ENCODE assay signal across 1 cellular context in the genomic region with DNA sequence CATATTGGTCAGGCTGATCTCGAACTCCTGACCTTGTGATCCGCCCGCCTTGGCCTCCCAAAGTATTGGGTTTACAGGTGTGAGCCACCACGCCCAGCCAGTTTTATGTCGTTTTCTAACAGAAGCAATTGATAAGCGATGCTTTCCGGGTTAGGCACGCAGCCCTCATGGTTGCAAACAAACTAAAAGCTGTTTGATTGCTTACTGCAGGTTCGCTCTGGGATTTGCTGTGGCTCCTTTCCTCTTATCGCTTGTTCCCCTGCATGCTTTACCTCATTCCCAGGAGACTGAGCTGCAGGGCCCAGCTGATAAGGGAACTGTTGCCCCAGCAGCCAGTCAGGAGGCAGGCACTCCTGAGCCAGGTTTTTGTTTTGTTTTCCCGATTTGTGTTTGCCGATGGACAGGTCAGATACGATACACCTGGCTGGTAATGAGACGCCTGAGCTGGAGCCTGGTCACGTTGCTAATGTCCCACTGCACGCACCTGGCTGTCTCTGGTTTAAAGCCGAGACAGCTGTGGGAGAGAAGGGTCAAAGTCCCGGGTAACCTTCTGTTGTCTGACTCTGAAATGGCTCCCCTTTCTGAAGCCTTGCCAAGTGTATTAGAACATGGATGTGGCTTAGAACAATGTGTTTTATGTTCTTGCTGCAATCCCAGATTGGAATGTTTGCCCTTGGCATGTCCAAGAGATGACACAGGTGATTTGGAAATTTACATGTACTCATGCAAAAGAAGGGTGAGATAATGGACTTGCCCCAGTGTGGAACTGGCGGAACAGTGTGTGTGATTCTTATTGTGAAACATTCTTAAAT.
TF ChIP-seq lines count a peak whose summit lies in the region.

No MANE protein-coding gene starts in this region.

TF ChIP-seq in HepG2, 621 proteins besides CTCF, POLR2A, EP300 and RAD21 (continued from another document and continues in another):
- TF ChIP-seq KLF9 (CRISPR knock-in tag; IDR thresholded peaks at IDR 0.05; ENCODE audit: low read depth) (0 out of 2 replicates have a peak, but pooled peaks have one; percentile 60), KLF6 (CRISPR knock-in tag; IDR thresholded peaks at IDR 0.05) (peak; percentile 62; the same call in 1 of the 2 replicates), ZBTB38 (CRISPR knock-in tag; IDR thresholded peaks at IDR 0.05) (peak; percentile 98), CBX5 (CRISPR knock-in tag; IDR thresholded peaks at IDR 0.05; ENCODE audit: borderline replicate concordance) (peak; percentile 81; the same call in 1 of the 2 replicates), KDM1A (CRISPR knock-in tag; IDR thresholded peaks at IDR 0.05) (peak; percentile 82), ZSCAN31 (CRISPR knock-in tag; IDR thresholded peaks at IDR 0.05; ENCODE audit: low read depth) (no peak; the same call in 1 of the 2 replicates), SOX5 (CRISPR knock-in tag; IDR thresholded peaks at IDR 0.05; ENCODE audit: borderline replicate concordance) (peak; percentile 99), U2AF1 (optimal IDR thresholded peaks at IDR 0.05; ENCODE audit: low read depth, low read length) (no peak), SALL2 (CRISPR knock-in tag; IDR thresholded peaks at IDR 0.05) (peak; percentile 83; the same call in 1 of the 2 replicates), ZNF317 (CRISPR knock-in tag; IDR thresholded peaks at IDR 0.05) (peak; percentile 86; the same call in 1 of the 2 replicates), ZKSCAN8 (CRISPR knock-in tag; IDR thresholded peaks at IDR 0.05; ENCODE audit: borderline replicate concordance) (peak; percentile 95), STAG1 (CRISPR knock-in tag; IDR thresholded peaks at IDR 0.05) (0 out of 2 replicates have a peak, but pooled peaks have one; percentile 35), ZNF333 (CRISPR knock-in tag; IDR thresholded peaks at IDR 0.05; ENCODE audit: borderline replicate concordance) (peak; percentile 84; the same call in 1 of the 2 replicates), CC2D1A (CRISPR knock-in tag; IDR thresholded peaks at IDR 0.05) (0 out of 2 replicates have a peak, but pooled peaks have one; percentile 90), MEIS1 (CRISPR knock-in tag; IDR thresholded peaks at IDR 0.05; ENCODE audit: borderline replicate concordance) (peak; percentile 88), NKX3-1 (CRISPR knock-in tag; IDR thresholded peaks at IDR 0.05) (peak; percentile 66; the same call in 1 of the 2 replicates), FOXO1 (CRISPR knock-in tag; IDR thresholded peaks at IDR 0.05) (peak; percentile 90)
- TF ChIP-seq, protein P1, sequence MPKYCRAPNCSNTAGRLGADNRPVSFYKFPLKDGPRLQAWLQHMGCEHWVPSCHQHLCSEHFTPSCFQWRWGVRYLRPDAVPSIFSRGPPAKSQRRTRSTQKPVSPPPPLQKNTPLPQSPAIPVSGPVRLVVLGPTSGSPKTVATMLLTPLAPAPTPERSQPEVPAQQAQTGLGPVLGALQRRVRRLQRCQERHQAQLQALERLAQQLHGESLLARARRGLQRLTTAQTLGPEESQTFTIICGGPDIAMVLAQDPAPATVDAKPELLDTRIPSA (CRISPR knock-in tag; IDR thresholded peaks at IDR 0.05; ENCODE audit: borderline replicate concordance) = no peak
- TF ChIP-seq, protein P2, sequence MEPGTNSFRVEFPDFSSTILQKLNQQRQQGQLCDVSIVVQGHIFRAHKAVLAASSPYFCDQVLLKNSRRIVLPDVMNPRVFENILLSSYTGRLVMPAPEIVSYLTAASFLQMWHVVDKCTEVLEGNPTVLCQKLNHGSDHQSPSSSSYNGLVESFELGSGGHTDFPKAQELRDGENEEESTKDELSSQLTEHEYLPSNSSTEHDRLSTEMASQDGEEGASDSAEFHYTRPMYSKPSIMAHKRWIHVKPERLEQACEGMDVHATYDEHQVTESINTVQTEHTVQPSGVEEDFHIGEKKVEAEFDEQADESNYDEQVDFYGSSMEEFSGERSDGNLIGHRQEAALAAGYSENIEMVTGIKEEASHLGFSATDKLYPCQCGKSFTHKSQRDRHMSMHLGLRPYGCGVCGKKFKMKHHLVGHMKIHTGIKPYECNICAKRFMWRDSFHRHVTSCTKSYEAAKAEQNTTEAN (CRISPR knock-in tag; conservative IDR thresholded peaks at IDR 0.05) = peak; percentile 36; the same call in 1 of the 2 replicates
- TF ChIP-seq, protein P3, sequence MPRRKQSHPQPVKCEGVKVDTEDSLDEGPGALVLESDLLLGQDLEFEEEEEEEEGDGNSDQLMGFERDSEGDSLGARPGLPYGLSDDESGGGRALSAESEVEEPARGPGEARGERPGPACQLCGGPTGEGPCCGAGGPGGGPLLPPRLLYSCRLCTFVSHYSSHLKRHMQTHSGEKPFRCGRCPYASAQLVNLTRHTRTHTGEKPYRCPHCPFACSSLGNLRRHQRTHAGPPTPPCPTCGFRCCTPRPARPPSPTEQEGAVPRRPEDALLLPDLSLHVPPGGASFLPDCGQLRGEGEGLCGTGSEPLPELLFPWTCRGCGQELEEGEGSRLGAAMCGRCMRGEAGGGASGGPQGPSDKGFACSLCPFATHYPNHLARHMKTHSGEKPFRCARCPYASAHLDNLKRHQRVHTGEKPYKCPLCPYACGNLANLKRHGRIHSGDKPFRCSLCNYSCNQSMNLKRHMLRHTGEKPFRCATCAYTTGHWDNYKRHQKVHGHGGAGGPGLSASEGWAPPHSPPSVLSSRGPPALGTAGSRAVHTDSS (CRISPR knock-in tag; conservative IDR thresholded peaks at IDR 0.05) = no peak
- TF ChIP-seq, protein P4, sequence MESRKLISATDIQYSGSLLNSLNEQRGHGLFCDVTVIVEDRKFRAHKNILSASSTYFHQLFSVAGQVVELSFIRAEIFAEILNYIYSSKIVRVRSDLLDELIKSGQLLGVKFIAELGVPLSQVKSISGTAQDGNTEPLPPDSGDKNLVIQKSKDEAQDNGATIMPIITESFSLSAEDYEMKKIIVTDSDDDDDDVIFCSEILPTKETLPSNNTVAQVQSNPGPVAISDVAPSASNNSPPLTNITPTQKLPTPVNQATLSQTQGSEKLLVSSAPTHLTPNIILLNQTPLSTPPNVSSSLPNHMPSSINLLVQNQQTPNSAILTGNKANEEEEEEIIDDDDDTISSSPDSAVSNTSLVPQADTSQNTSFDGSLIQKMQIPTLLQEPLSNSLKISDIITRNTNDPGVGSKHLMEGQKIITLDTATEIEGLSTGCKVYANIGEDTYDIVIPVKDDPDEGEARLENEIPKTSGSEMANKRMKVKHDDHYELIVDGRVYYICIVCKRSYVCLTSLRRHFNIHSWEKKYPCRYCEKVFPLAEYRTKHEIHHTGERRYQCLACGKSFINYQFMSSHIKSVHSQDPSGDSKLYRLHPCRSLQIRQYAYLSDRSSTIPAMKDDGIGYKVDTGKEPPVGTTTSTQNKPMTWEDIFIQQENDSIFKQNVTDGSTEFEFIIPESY (CRISPR knock-in tag; IDR thresholded peaks at IDR 0.05) = peak; percentile 93
- TF ChIP-seq, protein P5, sequence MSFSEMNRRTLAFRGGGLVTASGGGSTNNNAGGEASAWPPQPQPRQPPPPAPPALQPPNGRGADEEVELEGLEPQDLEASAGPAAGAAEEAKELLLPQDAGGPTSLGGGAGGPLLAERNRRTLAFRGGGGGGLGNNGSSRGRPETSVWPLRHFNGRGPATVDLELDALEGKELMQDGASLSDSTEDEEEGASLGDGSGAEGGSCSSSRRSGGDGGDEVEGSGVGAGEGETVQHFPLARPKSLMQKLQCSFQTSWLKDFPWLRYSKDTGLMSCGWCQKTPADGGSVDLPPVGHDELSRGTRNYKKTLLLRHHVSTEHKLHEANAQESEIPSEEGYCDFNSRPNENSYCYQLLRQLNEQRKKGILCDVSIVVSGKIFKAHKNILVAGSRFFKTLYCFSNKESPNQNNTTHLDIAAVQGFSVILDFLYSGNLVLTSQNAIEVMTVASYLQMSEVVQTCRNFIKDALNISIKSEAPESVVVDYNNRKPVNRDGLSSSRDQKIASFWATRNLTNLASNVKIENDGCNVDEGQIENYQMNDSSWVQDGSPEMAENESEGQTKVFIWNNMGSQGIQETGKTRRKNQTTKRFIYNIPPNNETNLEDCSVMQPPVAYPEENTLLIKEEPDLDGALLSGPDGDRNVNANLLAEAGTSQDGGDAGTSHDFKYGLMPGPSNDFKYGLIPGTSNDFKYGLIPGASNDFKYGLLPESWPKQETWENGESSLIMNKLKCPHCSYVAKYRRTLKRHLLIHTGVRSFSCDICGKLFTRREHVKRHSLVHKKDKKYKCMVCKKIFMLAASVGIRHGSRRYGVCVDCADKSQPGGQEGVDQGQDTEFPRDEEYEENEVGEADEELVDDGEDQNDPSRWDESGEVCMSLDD (CRISPR knock-in tag; IDR thresholded peaks at IDR 0.05; ENCODE audit: borderline replicate concordance) = no peak
- TF ChIP-seq, protein P6, sequence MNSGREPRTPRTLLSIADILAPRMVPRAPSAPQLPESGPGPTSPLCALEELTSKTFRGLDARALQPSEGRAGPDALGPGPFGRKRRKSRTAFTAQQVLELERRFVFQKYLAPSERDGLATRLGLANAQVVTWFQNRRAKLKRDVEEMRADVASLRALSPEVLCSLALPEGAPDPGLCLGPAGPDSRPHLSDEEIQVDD (CRISPR knock-in tag; IDR thresholded peaks at IDR 0.05; ENCODE audit: borderline replicate concordance) = no peak
- TF ChIP-seq, protein P7, sequence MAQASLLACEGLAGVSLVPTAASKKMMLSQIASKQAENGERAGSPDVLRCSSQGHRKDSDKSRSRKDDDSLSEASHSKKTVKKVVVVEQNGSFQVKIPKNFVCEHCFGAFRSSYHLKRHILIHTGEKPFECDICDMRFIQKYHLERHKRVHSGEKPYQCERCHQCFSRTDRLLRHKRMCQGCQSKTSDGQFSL (CRISPR knock-in tag; IDR thresholded peaks at IDR 0.05) = no peak
- TF ChIP-seq, protein P8, sequence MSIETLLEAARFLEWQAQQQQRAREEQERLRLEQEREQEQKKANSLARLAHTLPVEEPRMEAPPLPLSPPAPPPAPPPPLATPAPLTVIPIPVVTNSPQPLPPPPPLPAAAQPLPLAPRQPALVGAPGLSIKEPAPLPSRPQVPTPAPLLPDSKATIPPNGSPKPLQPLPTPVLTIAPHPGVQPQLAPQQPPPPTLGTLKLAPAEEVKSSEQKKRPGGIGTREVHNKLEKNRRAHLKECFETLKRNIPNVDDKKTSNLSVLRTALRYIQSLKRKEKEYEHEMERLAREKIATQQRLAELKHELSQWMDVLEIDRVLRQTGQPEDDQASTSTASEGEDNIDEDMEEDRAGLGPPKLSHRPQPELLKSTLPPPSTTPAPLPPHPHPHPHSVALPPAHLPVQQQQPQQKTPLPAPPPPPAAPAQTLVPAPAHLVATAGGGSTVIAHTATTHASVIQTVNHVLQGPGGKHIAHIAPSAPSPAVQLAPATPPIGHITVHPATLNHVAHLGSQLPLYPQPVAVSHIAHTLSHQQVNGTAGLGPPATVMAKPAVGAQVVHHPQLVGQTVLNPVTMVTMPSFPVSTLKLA (IDR thresholded peaks at IDR 0.05) = peak; percentile 83
- TF ChIP-seq, protein P9, sequence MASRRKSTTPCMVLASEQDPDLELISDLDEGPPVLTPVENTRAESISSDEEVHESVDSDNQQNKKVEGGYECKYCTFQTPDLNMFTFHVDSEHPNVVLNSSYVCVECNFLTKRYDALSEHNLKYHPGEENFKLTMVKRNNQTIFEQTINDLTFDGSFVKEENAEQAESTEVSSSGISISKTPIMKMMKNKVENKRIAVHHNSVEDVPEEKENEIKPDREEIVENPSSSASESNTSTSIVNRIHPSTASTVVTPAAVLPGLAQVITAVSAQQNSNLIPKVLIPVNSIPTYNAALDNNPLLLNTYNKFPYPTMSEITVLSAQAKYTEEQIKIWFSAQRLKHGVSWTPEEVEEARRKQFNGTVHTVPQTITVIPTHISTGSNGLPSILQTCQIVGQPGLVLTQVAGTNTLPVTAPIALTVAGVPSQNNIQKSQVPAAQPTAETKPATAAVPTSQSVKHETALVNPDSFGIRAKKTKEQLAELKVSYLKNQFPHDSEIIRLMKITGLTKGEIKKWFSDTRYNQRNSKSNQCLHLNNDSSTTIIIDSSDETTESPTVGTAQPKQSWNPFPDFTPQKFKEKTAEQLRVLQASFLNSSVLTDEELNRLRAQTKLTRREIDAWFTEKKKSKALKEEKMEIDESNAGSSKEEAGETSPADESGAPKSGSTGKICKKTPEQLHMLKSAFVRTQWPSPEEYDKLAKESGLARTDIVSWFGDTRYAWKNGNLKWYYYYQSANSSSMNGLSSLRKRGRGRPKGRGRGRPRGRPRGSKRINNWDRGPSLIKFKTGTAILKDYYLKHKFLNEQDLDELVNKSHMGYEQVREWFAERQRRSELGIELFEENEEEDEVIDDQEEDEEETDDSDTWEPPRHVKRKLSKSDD (CRISPR knock-in tag; IDR thresholded peaks at IDR 0.05; ENCODE audit: low read depth) = no peak; the same call in 1 of the 2 replicates
- TF ChIP-seq, protein P10, sequence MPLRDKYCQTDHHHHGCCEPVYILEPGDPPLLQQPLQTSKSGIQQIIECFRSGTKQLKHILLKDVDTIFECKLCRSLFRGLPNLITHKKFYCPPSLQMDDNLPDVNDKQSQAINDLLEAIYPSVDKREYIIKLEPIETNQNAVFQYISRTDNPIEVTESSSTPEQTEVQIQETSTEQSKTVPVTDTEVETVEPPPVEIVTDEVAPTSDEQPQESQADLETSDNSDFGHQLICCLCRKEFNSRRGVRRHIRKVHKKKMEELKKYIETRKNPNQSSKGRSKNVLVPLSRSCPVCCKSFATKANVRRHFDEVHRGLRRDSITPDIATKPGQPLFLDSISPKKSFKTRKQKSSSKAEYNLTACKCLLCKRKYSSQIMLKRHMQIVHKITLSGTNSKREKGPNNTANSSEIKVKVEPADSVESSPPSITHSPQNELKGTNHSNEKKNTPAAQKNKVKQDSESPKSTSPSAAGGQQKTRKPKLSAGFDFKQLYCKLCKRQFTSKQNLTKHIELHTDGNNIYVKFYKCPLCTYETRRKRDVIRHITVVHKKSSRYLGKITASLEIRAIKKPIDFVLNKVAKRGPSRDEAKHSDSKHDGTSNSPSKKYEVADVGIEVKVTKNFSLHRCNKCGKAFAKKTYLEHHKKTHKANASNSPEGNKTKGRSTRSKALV (CRISPR knock-in tag; IDR thresholded peaks at IDR 0.05) = peak; percentile 73; the same call in 1 of the 2 replicates
- TF ChIP-seq, protein P11, sequence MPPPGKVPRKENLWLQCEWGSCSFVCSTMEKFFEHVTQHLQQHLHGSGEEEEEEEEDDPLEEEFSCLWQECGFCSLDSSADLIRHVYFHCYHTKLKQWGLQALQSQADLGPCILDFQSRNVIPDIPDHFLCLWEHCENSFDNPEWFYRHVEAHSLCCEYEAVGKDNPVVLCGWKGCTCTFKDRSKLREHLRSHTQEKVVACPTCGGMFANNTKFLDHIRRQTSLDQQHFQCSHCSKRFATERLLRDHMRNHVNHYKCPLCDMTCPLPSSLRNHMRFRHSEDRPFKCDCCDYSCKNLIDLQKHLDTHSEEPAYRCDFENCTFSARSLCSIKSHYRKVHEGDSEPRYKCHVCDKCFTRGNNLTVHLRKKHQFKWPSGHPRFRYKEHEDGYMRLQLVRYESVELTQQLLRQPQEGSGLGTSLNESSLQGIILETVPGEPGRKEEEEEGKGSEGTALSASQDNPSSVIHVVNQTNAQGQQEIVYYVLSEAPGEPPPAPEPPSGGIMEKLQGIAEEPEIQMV (CRISPR knock-in tag; IDR thresholded peaks at IDR 0.05; ENCODE audit: low read depth) = peak; percentile 84; the same call in 1 of the 2 replicates
- TF ChIP-seq, protein P12, sequence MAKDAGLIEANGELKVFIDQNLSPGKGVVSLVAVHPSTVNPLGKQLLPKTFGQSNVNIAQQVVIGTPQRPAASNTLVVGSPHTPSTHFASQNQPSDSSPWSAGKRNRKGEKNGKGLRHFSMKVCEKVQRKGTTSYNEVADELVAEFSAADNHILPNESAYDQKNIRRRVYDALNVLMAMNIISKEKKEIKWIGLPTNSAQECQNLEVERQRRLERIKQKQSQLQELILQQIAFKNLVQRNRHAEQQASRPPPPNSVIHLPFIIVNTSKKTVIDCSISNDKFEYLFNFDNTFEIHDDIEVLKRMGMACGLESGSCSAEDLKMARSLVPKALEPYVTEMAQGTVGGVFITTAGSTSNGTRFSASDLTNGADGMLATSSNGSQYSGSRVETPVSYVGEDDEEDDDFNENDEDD (CRISPR knock-in tag; IDR thresholded peaks at IDR 0.05; ENCODE audit: borderline replicate concordance) = peak; percentile 66; the same call in 1 of the 2 replicates
